ENCODE assay signal across 10 cellular contexts in the genomic region with DNA sequence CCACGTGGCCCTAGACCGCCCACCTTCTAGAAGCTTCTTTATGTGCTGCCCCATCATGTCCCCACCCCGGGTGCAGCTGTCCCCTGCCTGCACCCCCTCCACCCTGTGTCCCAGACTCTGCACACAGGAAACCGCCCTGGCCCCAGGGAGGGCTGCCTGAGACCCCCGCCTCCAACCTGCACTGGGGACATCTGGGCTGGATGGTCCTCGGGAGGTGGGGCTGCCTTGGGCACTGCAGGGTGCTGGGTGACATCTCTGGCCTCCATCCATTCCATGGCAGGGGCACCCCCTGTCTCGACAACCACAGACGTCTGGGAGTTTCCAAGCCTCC. TPM values are rescaled to one million over a fixed set of nuclear protein-coding genes. Genes with fewer than 3 reads are reported as not detected.
DNase-seq lines count a peak whose midpoint lies in the region; ATAC-seq, FAIRE-seq and TF ChIP-seq lines count a peak whose summit lies in the region.
"Had no signal": no experiment of that assay in that cellular context is flagged by ENCODE, and none has a peak within 500 bp of the region (broad histone marks: within the 10 kb centered on the region; RNA-seq: fewer than 3 reads in every experiment).

No MANE protein-coding gene starts in this region.

- H3K4me3 Mint-ChIP-seq in activated T-cell treated with anti-CD3 and anti-CD28 coated beads, Interleukin-2, amount 50 U/mL, for 24 hours: no peak overlapping the region
- no peak overlapping the region for H3K4me3 Mint-ChIP-seq in activated CD4-positive, alpha-beta memory T cell treated with anti-CD3 and anti-CD28 coated beads for 36 hours
- H3K4me3 Mint-ChIP-seq in stimulated activated effector memory CD8-positive, alpha-beta T cell treated with anti-CD3 and anti-CD28 coated beads, Interleukin-12 subunit alpha, Interleukin-12 subunit beta, amount 100 ng/mL, for 72 hours: peak overlapping the region; percentile 57

- ATAC-seq in stimulated activated effector memory CD8-positive, alpha-beta T cell treated with anti-CD3 and anti-CD28 coated beads, Interleukin-12 subunit alpha, Interleukin-12 subunit beta, amount 100 ng/mL, for 72 hours: no peak
- no peak for ATAC-seq in GM18907 (IDR thresholded peaks at IDR 0.05; ENCODE audit: unreplicated experiment)

- CTCF ChIA-PET in activated CD4-positive, alpha-beta memory T cell treated with anti-CD3 and anti-CD28 coated beads for 36 hours (lab: Charles Lee): no interaction called here

- H3K9ac ChIP-seq in kidney (ENCODE audit: low read length in 2 of 2): no peak overlapping the region

- H3K27ac Mint-ChIP-seq in activated T-cell treated with anti-CD3 and anti-CD28 coated beads, Interleukin-2, amount 50 U/mL, for 24 hours: peak overlapping the region; percentile 89
- H3K27ac Mint-ChIP-seq in activated CD4-positive, alpha-beta memory T cell treated with anti-CD3 and anti-CD28 coated beads for 36 hours: peak overlapping the region; percentile 86
- H3K27ac Mint-ChIP-seq in stimulated activated effector memory CD8-positive, alpha-beta T cell treated with anti-CD3 and anti-CD28 coated beads, Interleukin-12 subunit alpha, Interleukin-12 subunit beta, amount 100 ng/mL, for 72 hours: peak overlapping the region; percentile 91

- DNase-seq in activated T-cell treated with anti-CD3 and anti-CD28 coated beads, Interleukin-2, amount 50 U/mL, for 24 hours: no peak
- no peak for DNase-seq in activated T-cell treated with anti-CD3 and anti-CD28 coated beads for 4 hours
- no peak for DNase-seq in activated CD4-positive, alpha-beta memory T cell treated with anti-CD3 and anti-CD28 coated beads for 36 hours
- no peak for DNase-seq in kidney
- DNase-seq in stimulated activated effector memory CD8-positive, alpha-beta T cell treated with anti-CD3 and anti-CD28 coated beads, Interleukin-12 subunit alpha, Interleukin-12 subunit beta, amount 100 ng/mL, for 72 hours (ENCODE audit: low spot score in 2 of 2): no peak
- DNase-seq in germinal center (ENCODE audit: low spot score): no peak
- DNase-seq in NCI-H2081 (lab: John Stamatoyannopoulos, UW): no peak
- DNase-seq: DMS79 treated with DMSO at 0.1 percent for 48 hours had no signal

- peak overlapping the region; percentile 65 to 74 for H3K27ac ChIP-seq in kidney (ENCODE audit: low read depth in 2 of 2, low read length in 2 of 2)

- H3K4me1 ChIP-seq in kidney (ENCODE audit: control insufficient read depth in 1 of 2, insufficient read depth in 1 of 2, low read depth in 1 of 2, low read length in 2 of 2): peaks cover 4 to 7% of the 10 kb centered on the region in 2 donors

- H3K27me3 Mint-ChIP-seq in activated T-cell treated with anti-CD3 and anti-CD28 coated beads, Interleukin-2, amount 50 U/mL, for 24 hours: no peaks in the 10 kb centered on the region
- no peaks in the 10 kb centered on the region for H3K27me3 Mint-ChIP-seq in activated CD4-positive, alpha-beta memory T cell treated with anti-CD3 and anti-CD28 coated beads for 36 hours

- H3K4me3 ChIP-seq in kidney (ENCODE audit: low read length in 2 of 2): no peak overlapping the region

- peaks cover 53% of the 10 kb centered on the region for H3K4me1 Mint-ChIP-seq in activated T-cell treated with anti-CD3 and anti-CD28 coated beads, Interleukin-2, amount 50 U/mL, for 24 hours (ENCODE audit: low read depth)
- peaks cover 52% of the 10 kb centered on the region for H3K4me1 Mint-ChIP-seq in activated CD4-positive, alpha-beta memory T cell treated with anti-CD3 and anti-CD28 coated beads for 36 hours (ENCODE audit: low read depth)
- H3K4me1 Mint-ChIP-seq in stimulated activated effector memory CD8-positive, alpha-beta T cell treated with anti-CD3 and anti-CD28 coated beads, Interleukin-12 subunit alpha, Interleukin-12 subunit beta, amount 100 ng/mL, for 72 hours: peaks cover 47% of the 10 kb centered on the region

- FAIRE-seq in kidney (lab: Jason Lieb, UNC): no peak

- H3K36me3 Mint-ChIP-seq in activated T-cell treated with anti-CD3 and anti-CD28 coated beads, Interleukin-2, amount 50 U/mL, for 24 hours (ENCODE audit: low read depth): peaks cover 5% of the 10 kb centered on the region
- H3K36me3 Mint-ChIP-seq in activated CD4-positive, alpha-beta memory T cell treated with anti-CD3 and anti-CD28 coated beads for 36 hours: no peaks in the 10 kb centered on the region
- peaks cover 46% of the 10 kb centered on the region for H3K36me3 Mint-ChIP-seq in stimulated activated effector memory CD8-positive, alpha-beta T cell treated with anti-CD3 and anti-CD28 coated beads, Interleukin-12 subunit alpha, Interleukin-12 subunit beta, amount 100 ng/mL, for 72 hours

- no peak for TF ChIP-seq CTCF in kidney (IDR thresholded peaks at IDR 0.05; ENCODE audit: borderline replicate concordance, extremely low read depth, insufficient read depth)

- intact Hi-C loops in activated CD4-positive, alpha-beta memory T cell treated with anti-CD3 and anti-CD28 coated beads for 36 hours (cut with micrococcal nuclease): no loop called here
- intact Hi-C loops in kidney (cut with DNase I): no loop called here

- H3K9me3 ChIP-seq in kidney (ENCODE audit: control insufficient read depth in 1 of 2, low read length in 2 of 2): no peaks in the 10 kb centered on the region
- H3K9me3 ChIP-seq: esophagus muscularis mucosa had no signal

- POLR2A ChIA-PET in activated CD4-positive, alpha-beta memory T cell treated with anti-CD3 and anti-CD28 coated beads for 36 hours (lab: Charles Lee): no interaction called here

- H3K9me3 Mint-ChIP-seq in activated T-cell treated with anti-CD3 and anti-CD28 coated beads, Interleukin-2, amount 50 U/mL, for 24 hours: no peaks in the 10 kb centered on the region
- no peaks in the 10 kb centered on the region for H3K9me3 Mint-ChIP-seq in activated CD4-positive, alpha-beta memory T cell treated with anti-CD3 and anti-CD28 coated beads for 36 hours
- H3K9me3 Mint-ChIP-seq in stimulated activated effector memory CD8-positive, alpha-beta T cell treated with anti-CD3 and anti-CD28 coated beads, Interleukin-12 subunit alpha, Interleukin-12 subunit beta, amount 100 ng/mL, for 72 hours: no peaks in the 10 kb centered on the region

- H3K36me3 ChIP-seq in kidney (ENCODE audit: control insufficient read depth in 1 of 2, insufficient read depth in 2 of 2, low read length in 2 of 2): no peaks in the 10 kb centered on the region

RNA-seq across cellular contexts. Expression of gene ZBTB7A, which starts 17.8 kb away (rescaled TPM):
- total RNA-seq in activated CD4-positive, alpha-beta memory T cell treated with anti-CD3 and anti-CD28 coated beads for 36 hours: 10 to 100 TPM; 31.0 to 32.5 TPM
- total RNA-seq in kidney: 53.2 TPM
- polyA plus RNA-seq in kidney (ENCODE audit: insufficient read depth, low read depth, low replicate concordance): 8.9 TPM

RNA-seq across cellular contexts. Expression of gene MAP2K2, which starts 39.4 kb away (rescaled TPM):
- 100 to 1,000 TPM; 128 to 129 TPM for total RNA-seq in activated CD4-positive, alpha-beta memory T cell treated with anti-CD3 and anti-CD28 coated beads for 36 hours
- 105 TPM for total RNA-seq in kidney
- polyA plus RNA-seq in kidney (ENCODE audit: insufficient read depth, low read depth, low replicate concordance): 138 TPM
